Comparison of ENCODE assay signal across 1 cellular context in the genomic region with DNA sequence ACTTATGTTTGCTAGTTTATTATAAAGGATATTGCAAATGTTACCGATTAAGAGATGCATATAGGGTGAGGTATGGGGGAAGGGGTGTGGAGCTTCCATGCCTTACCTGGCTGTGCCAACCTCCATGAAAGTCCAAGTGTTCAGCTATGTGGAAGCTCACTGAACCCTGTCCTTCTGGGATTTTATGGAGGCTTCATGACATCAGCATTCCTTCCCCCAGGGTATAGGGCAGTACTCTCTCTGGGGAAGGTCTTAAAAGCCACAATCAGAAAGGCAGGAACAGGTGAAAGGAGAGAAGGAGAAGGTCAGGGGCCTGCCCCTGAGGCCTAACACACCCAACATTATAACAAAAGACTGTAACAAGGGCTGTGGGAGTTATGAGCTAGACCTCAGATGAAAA.
TF ChIP-seq lines count a peak whose summit lies in the region.

No MANE protein-coding gene starts in this region.

TF ChIP-seq in HEK293, 187 proteins besides CTCF, POLR2A, EP300 and RAD21 (continued from another document):
- TF ChIP-seq ZNF292 (tag by site-specific recombination; IDR thresholded peaks at IDR 0.05; ENCODE audit: borderline replicate concordance, low read depth) (no peak), ZEB2 (tag by site-specific recombination; IDR thresholded peaks at IDR 0.05) (no peak), SP2 (tag by site-specific recombination; IDR thresholded peaks at IDR 0.05) (no peak), ZNF274 (IDR thresholded peaks at IDR 0.05; ENCODE audit: low read length) (no peak), ZNF274 (tag by site-specific recombination; IDR thresholded peaks at IDR 0.05; ENCODE audit: borderline replicate concordance) (no peak), ZNF239 (tag by site-specific recombination; IDR thresholded peaks at IDR 0.05) (no peak), ZBTB20 (tag by site-specific recombination; IDR thresholded peaks at IDR 0.05) (no peak), KLF7 (tag by site-specific recombination; IDR thresholded peaks at IDR 0.05; ENCODE audit: borderline replicate concordance) (no peak), ZBTB48 (tag by site-specific recombination; IDR thresholded peaks at IDR 0.05) (peak; percentile 74; the same call in 1 of the 2 replicates), SP7 (tag by site-specific recombination; IDR thresholded peaks at IDR 0.05) (peak; percentile 48; the same call in 1 of the 2 replicates), ZNF23 (tag by site-specific recombination; IDR thresholded peaks at IDR 0.05; ENCODE audit: borderline replicate concordance) (no peak), KLF16 (tag by site-specific recombination; IDR thresholded peaks at IDR 0.05) (no peak), ZNF184 (tag by site-specific recombination; IDR thresholded peaks at IDR 0.05) (no peak), ZNF341 (tag by site-specific recombination; IDR thresholded peaks at IDR 0.05; ENCODE audit: low read depth) (no peak), ZNF548 (tag by site-specific recombination; IDR thresholded peaks at IDR 0.05) (no peak), ZNF629 (tag by site-specific recombination; IDR thresholded peaks at IDR 0.05) (peak; percentile 58), KLF10 (tag by site-specific recombination; IDR thresholded peaks at IDR 0.05) (peak; percentile 54; the same call in 1 of the 2 replicates), OSR2 (tag by site-specific recombination; IDR thresholded peaks at IDR 0.05) (peak; percentile 55; the same call in 1 of the 2 replicates), ZNF221 (tag by site-specific recombination; IDR thresholded peaks at IDR 0.05; ENCODE audit: borderline replicate concordance) (no peak), KLF1 (tag by site-specific recombination; IDR thresholded peaks at IDR 0.05) (0 out of 2 replicates have a peak, but pooled peaks have one; percentile 16), SETDB1 (IDR thresholded peaks at IDR 0.05; ENCODE audit: insufficient read length, low read length) (no peak), GLIS1 (tag by site-specific recombination; IDR thresholded peaks at IDR 0.05) (peak; percentile 37), ZNF837 (tag by site-specific recombination; IDR thresholded peaks at IDR 0.05) (no peak), ZNF114 (tag by site-specific recombination; IDR thresholded peaks at IDR 0.05) (no peak), GLI2 (tag by site-specific recombination; IDR thresholded peaks at IDR 0.05; ENCODE audit: borderline replicate concordance, low read depth) (no peak), ZNF10 (tag by site-specific recombination; IDR thresholded peaks at IDR 0.05) (no peak), ZXDB (tag by site-specific recombination; IDR thresholded peaks at IDR 0.05) (0 out of 2 replicates have a peak, but pooled peaks have one; percentile 30), TRIM28 (IDR thresholded peaks at IDR 0.05; ENCODE audit: borderline replicate concordance, low read length) (no peak)
- TF ChIP-seq, protein P1, sequence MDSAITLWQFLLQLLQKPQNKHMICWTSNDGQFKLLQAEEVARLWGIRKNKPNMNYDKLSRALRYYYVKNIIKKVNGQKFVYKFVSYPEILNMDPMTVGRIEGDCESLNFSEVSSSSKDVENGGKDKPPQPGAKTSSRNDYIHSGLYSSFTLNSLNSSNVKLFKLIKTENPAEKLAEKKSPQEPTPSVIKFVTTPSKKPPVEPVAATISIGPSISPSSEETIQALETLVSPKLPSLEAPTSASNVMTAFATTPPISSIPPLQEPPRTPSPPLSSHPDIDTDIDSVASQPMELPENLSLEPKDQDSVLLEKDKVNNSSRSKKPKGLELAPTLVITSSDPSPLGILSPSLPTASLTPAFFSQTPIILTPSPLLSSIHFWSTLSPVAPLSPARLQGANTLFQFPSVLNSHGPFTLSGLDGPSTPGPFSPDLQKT (IDR thresholded peaks at IDR 0.05; ENCODE audit: borderline replicate concordance, low read depth, low read length) = no peak
- TF ChIP-seq, protein P2, sequence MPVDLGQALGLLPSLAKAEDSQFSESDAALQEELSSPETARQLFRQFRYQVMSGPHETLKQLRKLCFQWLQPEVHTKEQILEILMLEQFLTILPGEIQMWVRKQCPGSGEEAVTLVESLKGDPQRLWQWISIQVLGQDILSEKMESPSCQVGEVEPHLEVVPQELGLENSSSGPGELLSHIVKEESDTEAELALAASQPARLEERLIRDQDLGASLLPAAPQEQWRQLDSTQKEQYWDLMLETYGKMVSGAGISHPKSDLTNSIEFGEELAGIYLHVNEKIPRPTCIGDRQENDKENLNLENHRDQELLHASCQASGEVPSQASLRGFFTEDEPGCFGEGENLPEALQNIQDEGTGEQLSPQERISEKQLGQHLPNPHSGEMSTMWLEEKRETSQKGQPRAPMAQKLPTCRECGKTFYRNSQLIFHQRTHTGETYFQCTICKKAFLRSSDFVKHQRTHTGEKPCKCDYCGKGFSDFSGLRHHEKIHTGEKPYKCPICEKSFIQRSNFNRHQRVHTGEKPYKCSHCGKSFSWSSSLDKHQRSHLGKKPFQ (tag by site-specific recombination; IDR thresholded peaks at IDR 0.05) = no peak
- TF ChIP-seq, protein P3, sequence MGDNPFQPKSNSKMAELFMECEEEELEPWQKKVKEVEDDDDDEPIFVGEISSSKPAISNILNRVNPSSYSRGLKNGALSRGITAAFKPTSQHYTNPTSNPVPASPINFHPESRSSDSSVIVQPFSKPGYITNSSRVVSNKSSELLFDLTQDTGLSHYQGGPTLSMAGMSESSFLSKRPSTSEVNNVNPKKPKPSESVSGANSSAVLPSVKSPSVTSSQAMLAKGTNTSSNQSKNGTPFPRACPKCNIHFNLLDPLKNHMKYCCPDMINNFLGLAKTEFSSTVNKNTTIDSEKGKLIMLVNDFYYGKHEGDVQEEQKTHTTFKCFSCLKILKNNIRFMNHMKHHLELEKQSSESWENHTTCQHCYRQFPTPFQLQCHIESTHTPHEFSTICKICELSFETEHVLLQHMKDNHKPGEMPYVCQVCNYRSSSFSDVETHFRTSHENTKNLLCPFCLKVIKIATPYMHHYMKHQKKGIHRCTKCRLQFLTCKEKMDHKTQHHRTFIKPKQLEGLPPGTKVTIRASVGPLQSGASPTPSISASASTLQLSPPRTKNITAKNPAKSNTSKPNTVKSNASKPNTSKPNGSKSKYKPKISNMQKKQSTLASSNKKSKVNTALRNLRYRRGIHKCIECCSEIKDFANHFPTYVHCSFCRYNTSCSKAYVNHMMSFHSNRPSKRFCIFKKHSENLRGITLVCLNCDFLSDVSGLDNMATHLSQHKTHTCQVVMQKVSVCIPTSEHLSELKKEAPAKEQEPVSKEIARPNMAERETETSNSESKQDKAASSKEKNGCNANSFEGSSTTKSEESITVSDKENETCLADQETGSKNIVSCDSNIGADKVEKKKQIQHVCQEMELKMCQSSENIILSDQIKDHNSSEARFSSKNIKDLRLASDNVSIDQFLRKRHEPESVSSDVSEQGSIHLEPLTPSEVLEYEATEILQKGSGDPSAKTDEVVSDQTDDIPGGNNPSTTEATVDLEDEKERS (tag by site-specific recombination; IDR thresholded peaks at IDR 0.05) = no peak
- TF ChIP-seq, protein P4, sequence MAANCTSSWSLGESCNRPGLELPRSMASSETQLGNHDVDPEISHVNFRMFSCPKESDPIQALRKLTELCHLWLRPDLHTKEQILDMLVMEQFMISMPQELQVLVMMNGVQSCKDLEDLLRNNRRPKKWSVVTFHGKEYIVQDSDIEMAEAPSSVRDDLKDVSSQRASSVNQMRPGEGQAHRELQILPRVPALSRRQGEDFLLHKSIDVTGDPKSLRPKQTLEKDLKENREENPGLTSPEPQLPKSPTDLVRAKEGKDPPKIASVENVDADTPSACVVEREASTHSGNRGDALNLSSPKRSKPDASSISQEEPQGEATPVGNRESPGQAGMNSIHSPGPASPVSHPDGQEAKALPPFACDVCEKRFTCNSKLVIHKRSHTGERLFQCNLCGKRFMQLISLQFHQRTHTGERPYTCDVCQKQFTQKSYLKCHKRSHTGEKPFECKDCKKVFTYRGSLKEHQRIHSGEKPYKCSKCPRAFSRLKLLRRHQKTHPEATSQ (tag by site-specific recombination; IDR thresholded peaks at IDR 0.05) = no peak
- TF ChIP-seq, protein P5, sequence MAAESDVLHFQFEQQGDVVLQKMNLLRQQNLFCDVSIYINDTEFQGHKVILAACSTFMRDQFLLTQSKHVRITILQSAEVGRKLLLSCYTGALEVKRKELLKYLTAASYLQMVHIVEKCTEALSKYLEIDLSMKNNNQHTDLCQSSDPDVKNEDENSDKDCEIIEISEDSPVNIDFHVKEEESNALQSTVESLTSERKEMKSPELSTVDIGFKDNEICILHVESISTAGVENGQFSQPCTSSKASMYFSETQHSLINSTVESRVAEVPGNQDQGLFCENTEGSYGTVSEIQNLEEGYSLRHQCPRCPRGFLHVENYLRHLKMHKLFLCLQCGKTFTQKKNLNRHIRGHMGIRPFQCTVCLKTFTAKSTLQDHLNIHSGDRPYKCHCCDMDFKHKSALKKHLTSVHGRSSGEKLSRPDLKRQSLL (tag by site-specific recombination; IDR thresholded peaks at IDR 0.05) = no peak
- TF ChIP-seq, protein P6, sequence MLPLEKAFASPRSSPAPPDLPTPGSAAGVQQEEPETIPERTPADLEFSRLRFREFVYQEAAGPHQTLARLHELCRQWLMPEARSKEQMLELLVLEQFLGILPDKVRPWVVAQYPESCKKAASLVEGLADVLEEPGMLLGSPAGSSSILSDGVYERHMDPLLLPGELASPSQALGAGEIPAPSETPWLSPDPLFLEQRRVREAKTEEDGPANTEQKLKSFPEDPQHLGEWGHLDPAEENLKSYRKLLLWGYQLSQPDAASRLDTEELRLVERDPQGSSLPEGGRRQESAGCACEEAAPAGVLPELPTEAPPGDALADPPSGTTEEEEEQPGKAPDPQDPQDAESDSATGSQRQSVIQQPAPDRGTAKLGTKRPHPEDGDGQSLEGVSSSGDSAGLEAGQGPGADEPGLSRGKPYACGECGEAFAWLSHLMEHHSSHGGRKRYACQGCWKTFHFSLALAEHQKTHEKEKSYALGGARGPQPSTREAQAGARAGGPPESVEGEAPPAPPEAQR (tag by site-specific recombination; IDR thresholded peaks at IDR 0.05) = no peak
- TF ChIP-seq, protein P7, sequence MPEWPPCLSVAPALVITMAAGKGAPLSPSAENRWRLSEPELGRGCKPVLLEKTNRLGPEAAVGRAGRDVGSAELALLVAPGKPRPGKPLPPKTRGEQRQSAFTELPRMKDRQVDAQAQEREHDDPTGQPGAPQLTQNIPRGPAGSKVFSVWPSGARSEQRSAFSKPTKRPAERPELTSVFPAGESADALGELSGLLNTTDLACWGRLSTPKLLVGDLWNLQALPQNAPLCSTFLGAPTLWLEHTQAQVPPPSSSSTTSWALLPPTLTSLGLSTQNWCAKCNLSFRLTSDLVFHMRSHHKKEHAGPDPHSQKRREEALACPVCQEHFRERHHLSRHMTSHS (tag by site-specific recombination; IDR thresholded peaks at IDR 0.05) = no peak
TF ChIP-seq in HEK293: peak in this region for 21.
